Comparison of ENCODE assay signal across 1 cellular context in genomic region chr3:22373182-22373581, GRCh38.
TF ChIP-seq lines count a peak whose summit lies in the region.

No MANE protein-coding gene starts in this region.

TF ChIP-seq in H1, 55 proteins besides CTCF, POLR2A, EP300 and RAD21 (continued from another document):
- no peak for TF ChIP-seq CHD7 (IDR thresholded peaks at IDR 0.05; ENCODE audit: insufficient replicate concordance, low read length)
- TF ChIP-seq KDM1A (IDR thresholded peaks at IDR 0.05; ENCODE audit: borderline replicate concordance, low read length) = no peak
- TF ChIP-seq ATF3 (IDR thresholded peaks at IDR 0.05; ENCODE audit: insufficient read depth, low read depth, low read length) = no peak
- no peak for TF ChIP-seq YY1 (IDR thresholded peaks at IDR 0.05; ENCODE audit: low read depth, low read length)
- no peak for TF ChIP-seq E2F6 (IDR thresholded peaks at IDR 0.05)
- TF ChIP-seq FOSL1 (IDR thresholded peaks at IDR 0.05; ENCODE audit: insufficient read depth, low read depth, low read length) = no peak
- no peak for TF ChIP-seq TCF12 (IDR thresholded peaks at IDR 0.05; ENCODE audit: low read depth, low read length)
- no peak for TF ChIP-seq SP2 (IDR thresholded peaks at IDR 0.05; ENCODE audit: low read length)
- TF ChIP-seq EGR1 (IDR thresholded peaks at IDR 0.05; ENCODE audit: borderline replicate concordance, low read depth, low read length) = no peak
- TF ChIP-seq NANOG (IDR thresholded peaks at IDR 0.05; ENCODE audit: insufficient read depth, low read depth, low read length, poor library complexity, severe bottlenecking) = no peak
- no peak for TF ChIP-seq ZNF274 (IDR thresholded peaks at IDR 0.05; ENCODE audit: borderline replicate concordance, extremely low read depth, low read length)
- no peak for TF ChIP-seq JUN (IDR thresholded peaks at IDR 0.05; ENCODE audit: low read depth, low read length)
- no peak for TF ChIP-seq ATF2 (IDR thresholded peaks at IDR 0.05; ENCODE audit: low read length)
- TF ChIP-seq RFX5 (IDR thresholded peaks at IDR 0.05; ENCODE audit: borderline replicate concordance, low read depth, low read length) = no peak
- TF ChIP-seq KDM4A (IDR thresholded peaks at IDR 0.05; ENCODE audit: low read depth, low read length, severe bottlenecking) = no peak
- TF ChIP-seq JUND (IDR thresholded peaks at IDR 0.05; ENCODE audit: low read length) = no peak
- TF ChIP-seq RNF2 (IDR thresholded peaks at IDR 0.05; ENCODE audit: borderline replicate concordance, low read depth, low read length, missing control alignments, poor library complexity, severe bottlenecking) = no peak
